27 cellular contexts compared by ENCODE assay signal in the genomic region with DNA sequence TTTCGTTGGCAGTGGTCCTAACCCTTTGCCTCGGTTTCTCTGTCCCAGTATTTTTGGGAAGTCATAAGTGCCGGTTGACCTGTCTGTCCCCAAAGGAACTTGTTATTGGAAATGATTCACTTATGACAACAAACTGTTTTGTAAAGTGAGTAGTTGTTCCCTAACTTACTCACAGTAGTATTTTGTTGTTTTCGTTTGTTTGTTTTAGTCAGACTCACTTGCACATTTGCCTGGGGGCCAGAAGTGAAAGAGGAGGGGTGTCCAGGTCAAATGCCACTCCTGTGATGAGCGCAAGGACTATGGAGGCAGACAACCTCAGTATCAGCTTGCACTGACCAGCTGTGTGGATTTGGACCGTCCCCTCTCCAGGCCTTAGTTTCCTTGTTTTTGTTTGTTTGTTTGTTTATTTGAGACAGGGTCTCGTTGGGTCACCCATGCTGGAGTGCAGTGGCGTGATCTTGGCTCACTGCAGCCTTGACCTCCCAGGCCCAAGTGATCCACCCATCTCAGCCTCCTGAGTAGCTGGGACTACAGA. TPM values are rescaled to one million over a fixed set of nuclear protein-coding genes. Genes with fewer than 3 reads are reported as not detected.
A peak's percentile ranks its signal among the peaks of the same experiment; 100 is the strongest.
DNase-seq lines count a peak whose midpoint lies in the region; ATAC-seq and TF ChIP-seq lines count a peak whose summit lies in the region.
"Had no signal": no experiment of that assay in that cellular context is flagged by ENCODE, and none has a peak within 500 bp of the region (broad histone marks: within the 10 kb centered on the region; RNA-seq: fewer than 3 reads in every experiment).

No MANE protein-coding gene starts in this region.

- ATAC-seq in Panc1, result peak; percentile 84
- ATAC-seq in natural killer cell treated with Interleukin-12 subunit alpha and Interleukin-12 subunit beta and Interleukin-15 and Interleukin-18, amount 100 ng/mL, for 72 hours, result no peak

- in situ Hi-C loops in Panc1 (cut with HindIII; ENCODE audit: low pct_unique_long_range_greater_than_20kb, low sequenced_read_pairs), result no loop called here

- H3K27ac ChIP-seq in breast epithelium (no peak overlapping the region), Panc1 (ENCODE audit: low read length) (no peak overlapping the region)
- H3K27ac ChIP-seq: 22Rv1, GM23248, RWPE1 had no signal

- no peak for TF ChIP-seq CTCF in MCF 10A (IDR thresholded peaks at IDR 0.05; ENCODE audit: unreplicated experiment)
- no peak for TF ChIP-seq CTCF in breast epithelium (IDR thresholded peaks at IDR 0.05)
- TF ChIP-seq CTCF in Panc1 (IDR thresholded peaks at IDR 0.05), result no peak
- TF ChIP-seq CTCF in fibroblast of villous mesenchyme (IDR thresholded peaks at IDR 0.05; ENCODE audit: insufficient read depth, low read depth, low read length), result no peak
- TF ChIP-seq CTCF in type B pancreatic cell (conservative IDR thresholded peaks at IDR 0.05), result no peak

- H3K9me3 ChIP-seq in breast epithelium (no peaks in the 10 kb centered on the region), Panc1 (ENCODE audit: control insufficient read depth, insufficient read depth, low read depth, low read length) (no peaks in the 10 kb centered on the region)
- H3K9me3 ChIP-seq: BE2C, HAP-1 had no signal

- no peak overlapping the region for H3K27ac Mint-ChIP-seq in MCF 10A (ENCODE audit: low read depth, unreplicated experiment)
- no peak overlapping the region for H3K27ac Mint-ChIP-seq in type B pancreatic cell
- no peak overlapping the region for H3K27ac Mint-ChIP-seq in natural killer cell treated with Interleukin-12 subunit alpha and Interleukin-12 subunit beta and Interleukin-15 and Interleukin-18, amount 100 ng/mL, for 72 hours
- H3K27ac Mint-ChIP-seq: CD8-positive, alpha-beta memory T cell; IgD-negative memory B cell had no signal

- no peak for TF ChIP-seq POLR2A in breast epithelium (IDR thresholded peaks at IDR 0.05)

- H3K27me3 Mint-ChIP-seq in MCF 10A (ENCODE audit: insufficient read depth, unreplicated experiment) (no peaks in the 10 kb centered on the region), type B pancreatic cell (no peaks in the 10 kb centered on the region)
- peaks cover 17 to 19% of the 10 kb centered on the region in 2 donors for H3K27me3 Mint-ChIP-seq in natural killer cell treated with Interleukin-12 subunit alpha and Interleukin-12 subunit beta and Interleukin-15 and Interleukin-18, amount 100 ng/mL, for 72 hours

- no peak overlapping the region for H3K4me3 ChIP-seq in breast epithelium
- peak overlapping the region in 1 of 2 experiments; percentile 6; a peak in 1 of 4 replicates for H3K4me3 ChIP-seq in Panc1 (ENCODE audit: low read depth in 2 of 2, low read length in 2 of 2)
- H3K4me3 ChIP-seq in fibroblast of villous mesenchyme (ENCODE audit: low read depth, low read length), result no peak overlapping the region
- H3K4me3 ChIP-seq: GM23248, HAP-1 had no signal

- CTCF ChIA-PET in MCF 10A (lab: Yijun Ruan, JAX) (interaction anchor here (0.6 to 3.6 kb wide), 3 partner anchors 15 to 1276 kb away, joined by 3 to 18 read pairs (median 3); no protein-coding TSS in a partner anchor), Panc1 (lab: Charles Lee) (no interaction called here)

- H3K4me1 ChIP-seq in breast epithelium, result no peaks in the 10 kb centered on the region
- H3K4me1 ChIP-seq in Panc1 (ENCODE audit: control insufficient read depth, insufficient read depth, low read length), result no peaks in the 10 kb centered on the region
- H3K4me1 ChIP-seq: BE2C, HAP-1 had no signal

- H3K36me3 Mint-ChIP-seq in MCF 10A (ENCODE audit: insufficient read depth, unreplicated experiment) (no peaks in the 10 kb centered on the region), type B pancreatic cell (no peaks in the 10 kb centered on the region)
- no peaks in the 10 kb centered on the region for H3K36me3 Mint-ChIP-seq in natural killer cell treated with Interleukin-12 subunit alpha and Interleukin-12 subunit beta and Interleukin-15 and Interleukin-18, amount 100 ng/mL, for 72 hours
- H3K36me3 Mint-ChIP-seq: CD14-positive monocyte; CD8-positive, alpha-beta memory T cell; IgD-negative memory B cell had no signal

- BruUV-seq in MCF 10A (replicated peaks; lab: Mats Ljungman, UMichigan) (no TSS peak), Panc1 (replicated peaks; lab: Mats Ljungman, UMichigan) (no TSS peak)

- H3K36me3 ChIP-seq in breast epithelium, result no peaks in the 10 kb centered on the region
- H3K36me3 ChIP-seq in Panc1 (ENCODE audit: control insufficient read depth, insufficient read depth, low read length), result no peaks in the 10 kb centered on the region
- H3K36me3 ChIP-seq: BE2C, HAP-1 had no signal

- peak; percentile 43 for DNase-seq in MCF 10A (ENCODE audit: unreplicated experiment)
- DNase-seq in breast epithelium (ENCODE audit: low spot score in 2 of 2), result no peak
- peak; percentile 78 for DNase-seq in Panc1 (ENCODE audit: low read depth, low spot score)
- peak; percentile 38 for DNase-seq in fibroblast of villous mesenchyme (ENCODE audit: low read depth)
- DNase-seq in type B pancreatic cell (ENCODE audit: extremely low spot score, unreplicated experiment), result no peak
- DNase-seq in natural killer cell treated with Interleukin-12 subunit alpha and Interleukin-12 subunit beta and Interleukin-15 and Interleukin-18, amount 100 ng/mL, for 72 hours (ENCODE audit: low spot score), result no peak
- no peak for DNase-seq in RPMI8226
- DNase-seq: ACHN; BE2C; Calu3; CD8-positive, alpha-beta memory T cell; DMS153; DND-41; GM23248; MV-4-11; NCI-H1105; NCI-H1436 treated with DMSO at 0.1 percent for 48 hours; NCI-H187 treated with DMSO at 0.1 percent for 48 hours; NCI-H2107; NCI-H524 treated with DMSO at 0.1 percent for 48 hours; NCI-H774; SHP77 had no signal

- no peak overlapping the region for H3K4me3 Mint-ChIP-seq in MCF 10A (ENCODE audit: unreplicated experiment)
- H3K4me3 Mint-ChIP-seq in type B pancreatic cell, result no peak overlapping the region
- no peak overlapping the region for H3K4me3 Mint-ChIP-seq in natural killer cell treated with Interleukin-12 subunit alpha and Interleukin-12 subunit beta and Interleukin-15 and Interleukin-18, amount 100 ng/mL, for 72 hours
- H3K4me3 Mint-ChIP-seq: CD14-positive monocyte; CD8-positive, alpha-beta memory T cell; IgD-negative memory B cell had no signal

- no peaks in the 10 kb centered on the region for H3K27me3 ChIP-seq in breast epithelium
- no peaks in the 10 kb centered on the region for H3K27me3 ChIP-seq in Panc1 (ENCODE audit: control insufficient read depth, insufficient read depth, low read length)
- H3K27me3 ChIP-seq: BE2C had no signal

- intact Hi-C loops in MCF 10A (cut with micrococcal nuclease), result no loop called here
- intact Hi-C loops in breast epithelium (cut with DNase I; ENCODE audit: low total_unique reads), result no loop called here
- intact Hi-C loops in Panc1 (cut with micrococcal nuclease; ENCODE audit: unreplicated experiment), result no loop called here

- peaks cover 6% of the 10 kb centered on the region for H3K4me1 Mint-ChIP-seq in MCF 10A (ENCODE audit: insufficient read depth, unreplicated experiment)
- H3K4me1 Mint-ChIP-seq in type B pancreatic cell (ENCODE audit: unreplicated experiment), result no peaks in the 10 kb centered on the region
- no peaks in the 10 kb centered on the region for H3K4me1 Mint-ChIP-seq in natural killer cell treated with Interleukin-12 subunit alpha and Interleukin-12 subunit beta and Interleukin-15 and Interleukin-18, amount 100 ng/mL, for 72 hours (ENCODE audit: low read depth in 2 of 2)
- H3K4me1 Mint-ChIP-seq: IgD-negative memory B cell had no signal

- POLR2A ChIA-PET in MCF 10A (lab: Yijun Ruan, JAX) (no interaction called here), Panc1 (lab: Charles Lee) (no interaction called here)

- no peaks in the 10 kb centered on the region for H3K9me3 Mint-ChIP-seq in MCF 10A (ENCODE audit: unreplicated experiment)
- peaks cover 5% of the 10 kb centered on the region for H3K9me3 Mint-ChIP-seq in type B pancreatic cell
- no peaks in the 10 kb centered on the region for H3K9me3 Mint-ChIP-seq in natural killer cell treated with Interleukin-12 subunit alpha and Interleukin-12 subunit beta and Interleukin-15 and Interleukin-18, amount 100 ng/mL, for 72 hours
- H3K9me3 Mint-ChIP-seq: CD8-positive, alpha-beta memory T cell; IgD-negative memory B cell had no signal

RNA-seq across cellular contexts. Expression of gene ANKRD55, which starts 47.3 kb away (rescaled TPM):
- total RNA-seq in MCF 10A (2022) (not detected in 2 replicates), breast epithelium (under 1 TPM in 2 of 3 donors, not detected in 1; 0.32 to 0.33 TPM), Panc1 (2021; ENCODE audit: unreplicated experiment) (not detected), fibroblast of villous mesenchyme (under 0.01 and 0.32 TPM in 2 replicates), type B pancreatic cell (ENCODE audit: low replicate concordance) (not detected in 2 replicates)
- polyA plus RNA-seq in Panc1 (2012; ENCODE audit: insufficient read length), result 0.22 TPM
- total RNA-seq in natural killer cell treated with Interleukin-12 subunit alpha and Interleukin-12 subunit beta and Interleukin-15 and Interleukin-18, amount 100 ng/mL, for 72 hours, result under 1 TPM in 1 of 2 donors, not detected in 1; 0.28 TPM
- total RNA-seq: Calu3; CD8-positive, alpha-beta memory T cell; GM23248 had no signal
- polyA plus RNA-seq: CD8-positive, alpha-beta memory T cell; GM23248 had no signal

Comparison
In these comparisons a context has a peak if more than half of its experiments do, and no peak if none do; other contexts are left out.
1. DNase-seq: peak in MCF 10A (single experiment), Panc1 (single experiment) and fibroblast of villous mesenchyme (single experiment); none in breast epithelium (0 of 2), type B pancreatic cell (single experiment), natural killer cell treated with Interleukin-12 subunit alpha and Interleukin-12 subunit beta and Interleukin-15 and Interleukin-18, amount 100 ng/mL, for 72 hours (single experiment) and RPMI8226 (single experiment).